2 cellular contexts compared by ENCODE assay signal in the genomic region with DNA sequence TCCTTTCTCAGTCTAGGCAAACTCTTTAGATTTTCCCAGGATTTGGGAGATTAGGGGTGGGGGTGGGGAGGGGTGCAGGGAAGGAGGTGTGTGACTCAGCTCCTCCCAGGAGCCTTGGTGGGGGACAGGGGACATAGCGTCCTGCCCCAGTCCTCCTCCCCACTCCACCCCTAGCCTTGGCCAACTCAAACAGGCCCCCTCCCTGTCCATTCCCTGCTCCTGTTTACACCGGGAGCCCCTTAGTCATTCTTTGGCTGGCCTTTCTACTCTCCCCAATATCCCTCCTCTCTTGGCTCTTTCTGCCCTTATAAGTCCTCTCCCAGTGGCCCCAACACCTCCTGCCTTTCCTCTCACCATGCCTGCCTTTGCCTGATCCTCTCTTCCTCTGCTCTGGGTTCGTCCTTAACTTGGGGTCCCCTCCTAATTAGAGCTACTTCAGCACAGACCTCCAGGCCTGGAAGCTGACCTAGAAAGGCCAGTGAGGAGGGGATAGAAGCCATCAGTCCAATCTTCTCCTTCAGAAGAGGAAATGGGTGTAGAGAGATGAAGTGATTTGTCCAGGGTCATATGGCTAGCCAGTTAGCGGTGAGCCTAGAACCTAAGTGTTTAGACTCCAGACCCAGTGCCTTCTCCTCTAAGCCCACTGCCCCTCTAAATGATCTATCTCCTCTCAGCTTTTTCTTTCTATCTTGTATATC.
TF ChIP-seq lines count a peak whose summit lies in the region.

No MANE protein-coding gene starts in this region.

TF ChIP-seq in A549, 52 proteins besides CTCF, POLR2A, EP300 and RAD21:
- TF ChIP-seq HOXB13 (CRISPR knock-in tag; IDR thresholded peaks at IDR 0.05; ENCODE audit: low read depth) (no peak), NFE2L2 (conservative IDR thresholded peaks at IDR 0.05; ENCODE audit: low read length) (no peak), CBX8 (IDR thresholded peaks at IDR 0.05) (no peak), HDAC2 (IDR thresholded peaks at IDR 0.05) (no peak), CHD4 (IDR thresholded peaks at IDR 0.05; ENCODE audit: borderline replicate concordance) (no peak), SREBF2 (IDR thresholded peaks at IDR 0.05) (no peak), RNF2 (IDR thresholded peaks at IDR 0.05; ENCODE audit: borderline replicate concordance, low read depth) (no peak), PHF8 (IDR thresholded peaks at IDR 0.05; ENCODE audit: borderline replicate concordance, low read depth) (no peak), FOSB (CRISPR knock-in tag; IDR thresholded peaks at IDR 0.05) (no peak), TFCP2L1 (CRISPR knock-in tag; IDR thresholded peaks at IDR 0.05) (no peak), TP53 (CRISPR knock-in tag; IDR thresholded peaks at IDR 0.05) (no peak), NPAS2 (CRISPR knock-in tag; IDR thresholded peaks at IDR 0.05; ENCODE audit: borderline replicate concordance) (no peak)
- TF ChIP-seq, protein P1, sequence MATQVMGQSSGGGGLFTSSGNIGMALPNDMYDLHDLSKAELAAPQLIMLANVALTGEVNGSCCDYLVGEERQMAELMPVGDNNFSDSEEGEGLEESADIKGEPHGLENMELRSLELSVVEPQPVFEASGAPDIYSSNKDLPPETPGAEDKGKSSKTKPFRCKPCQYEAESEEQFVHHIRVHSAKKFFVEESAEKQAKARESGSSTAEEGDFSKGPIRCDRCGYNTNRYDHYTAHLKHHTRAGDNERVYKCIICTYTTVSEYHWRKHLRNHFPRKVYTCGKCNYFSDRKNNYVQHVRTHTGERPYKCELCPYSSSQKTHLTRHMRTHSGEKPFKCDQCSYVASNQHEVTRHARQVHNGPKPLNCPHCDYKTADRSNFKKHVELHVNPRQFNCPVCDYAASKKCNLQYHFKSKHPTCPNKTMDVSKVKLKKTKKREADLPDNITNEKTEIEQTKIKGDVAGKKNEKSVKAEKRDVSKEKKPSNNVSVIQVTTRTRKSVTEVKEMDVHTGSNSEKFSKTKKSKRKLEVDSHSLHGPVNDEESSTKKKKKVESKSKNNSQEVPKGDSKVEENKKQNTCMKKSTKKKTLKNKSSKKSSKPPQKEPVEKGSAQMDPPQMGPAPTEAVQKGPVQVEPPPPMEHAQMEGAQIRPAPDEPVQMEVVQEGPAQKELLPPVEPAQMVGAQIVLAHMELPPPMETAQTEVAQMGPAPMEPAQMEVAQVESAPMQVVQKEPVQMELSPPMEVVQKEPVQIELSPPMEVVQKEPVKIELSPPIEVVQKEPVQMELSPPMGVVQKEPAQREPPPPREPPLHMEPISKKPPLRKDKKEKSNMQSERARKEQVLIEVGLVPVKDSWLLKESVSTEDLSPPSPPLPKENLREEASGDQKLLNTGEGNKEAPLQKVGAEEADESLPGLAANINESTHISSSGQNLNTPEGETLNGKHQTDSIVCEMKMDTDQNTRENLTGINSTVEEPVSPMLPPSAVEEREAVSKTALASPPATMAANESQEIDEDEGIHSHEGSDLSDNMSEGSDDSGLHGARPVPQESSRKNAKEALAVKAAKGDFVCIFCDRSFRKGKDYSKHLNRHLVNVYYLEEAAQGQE (IDR thresholded peaks at IDR 0.05) = no peak
- TF ChIP-seq, protein P2, sequence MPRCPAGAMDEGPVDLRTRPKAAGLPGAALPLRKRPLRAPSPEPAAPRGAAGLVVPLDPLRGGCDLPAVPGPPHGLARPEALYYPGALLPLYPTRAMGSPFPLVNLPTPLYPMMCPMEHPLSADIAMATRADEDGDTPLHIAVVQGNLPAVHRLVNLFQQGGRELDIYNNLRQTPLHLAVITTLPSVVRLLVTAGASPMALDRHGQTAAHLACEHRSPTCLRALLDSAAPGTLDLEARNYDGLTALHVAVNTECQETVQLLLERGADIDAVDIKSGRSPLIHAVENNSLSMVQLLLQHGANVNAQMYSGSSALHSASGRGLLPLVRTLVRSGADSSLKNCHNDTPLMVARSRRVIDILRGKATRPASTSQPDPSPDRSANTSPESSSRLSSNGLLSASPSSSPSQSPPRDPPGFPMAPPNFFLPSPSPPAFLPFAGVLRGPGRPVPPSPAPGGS (IDR thresholded peaks at IDR 0.05) = no peak

TF ChIP-seq in IMR-90, 13 proteins besides CTCF, POLR2A, EP300 and RAD21:
- TF ChIP-seq MAZ (IDR thresholded peaks at IDR 0.05; ENCODE audit: borderline replicate concordance, low read depth, low read length) (0 out of 2 replicates have a peak, but pooled peaks have one; percentile 15), MAFK (IDR thresholded peaks at IDR 0.05; ENCODE audit: low read depth, low read length) (no peak)
